Comparison of ENCODE assay signal across 8 cellular contexts in genomic region chr4:172982151-172982590, GRCh38.
DNase-seq lines count a peak whose midpoint lies in the region; ATAC-seq, FAIRE-seq and TF ChIP-seq lines count a peak whose summit lies in the region.
"Had no signal": no experiment of that assay in that cellular context is flagged by ENCODE, and none has a peak within 500 bp of the region (broad histone marks: within the 10 kb centered on the region; RNA-seq: fewer than 3 reads in every experiment).

No MANE protein-coding gene starts in this region.

- no peak for TF ChIP-seq CTCF in bronchial epithelial cell (IDR thresholded peaks at IDR 0.05; ENCODE audit: insufficient read depth, low read length, severe bottlenecking)

- no peak overlapping the region for H3K4me3 ChIP-seq in bronchial epithelial cell (ENCODE audit: low read depth, low read length)

- FAIRE-seq in bronchial epithelial cell (lab: Jason Lieb, UNC) = peak; percentile 95

- peak; percentile 47 for ATAC-seq in GM19372 (IDR thresholded peaks at IDR 0.05; ENCODE audit: low read depth, unreplicated experiment)
- ATAC-seq: WTC11 had no signal

- no peaks in the 10 kb centered on the region for H3K36me3 ChIP-seq in bronchial epithelial cell (ENCODE audit: control insufficient read depth, insufficient read depth, low read length)

- DNase-seq in HT-29 (ENCODE audit: low spot score) (peak; percentile 5), bronchial epithelial cell (ENCODE audit: low read depth) (peak; percentile 100), smooth muscle cell of the brain vasculature (ENCODE audit: low read depth, low spot score) (peak; percentile 85), NCI-H526 (lab: John Stamatoyannopoulos, UW) (no peak), superior temporal gyrus (ENCODE audit: extremely low spot score) (no peak)
- DNase-seq in stimulated activated CD4-positive, alpha-beta T cell treated with anti-CD3 and anti-CD28 coated beads, Interleukin-15, amount 100 ng/mL, for 24 hours = no peak

- no peaks in the 10 kb centered on the region for H3K27me3 ChIP-seq in bronchial epithelial cell (ENCODE audit: control insufficient read depth, insufficient read depth, low read length)

Comparison
In these comparisons a context has a peak if more than half of its experiments do, and no peak if none do; other contexts are left out.
1. DNase-seq: peak in HT-29 (single experiment), bronchial epithelial cell (single experiment) and smooth muscle cell of the brain vasculature (single experiment); none in NCI-H526 (0 of 2), superior temporal gyrus (single experiment) and stimulated activated CD4-positive, alpha-beta T cell treated with anti-CD3 and anti-CD28 coated beads, Interleukin-15, amount 100 ng/mL, for 24 hours (single experiment).